ENCODE assay signal across 1 cellular context in the genomic region with DNA sequence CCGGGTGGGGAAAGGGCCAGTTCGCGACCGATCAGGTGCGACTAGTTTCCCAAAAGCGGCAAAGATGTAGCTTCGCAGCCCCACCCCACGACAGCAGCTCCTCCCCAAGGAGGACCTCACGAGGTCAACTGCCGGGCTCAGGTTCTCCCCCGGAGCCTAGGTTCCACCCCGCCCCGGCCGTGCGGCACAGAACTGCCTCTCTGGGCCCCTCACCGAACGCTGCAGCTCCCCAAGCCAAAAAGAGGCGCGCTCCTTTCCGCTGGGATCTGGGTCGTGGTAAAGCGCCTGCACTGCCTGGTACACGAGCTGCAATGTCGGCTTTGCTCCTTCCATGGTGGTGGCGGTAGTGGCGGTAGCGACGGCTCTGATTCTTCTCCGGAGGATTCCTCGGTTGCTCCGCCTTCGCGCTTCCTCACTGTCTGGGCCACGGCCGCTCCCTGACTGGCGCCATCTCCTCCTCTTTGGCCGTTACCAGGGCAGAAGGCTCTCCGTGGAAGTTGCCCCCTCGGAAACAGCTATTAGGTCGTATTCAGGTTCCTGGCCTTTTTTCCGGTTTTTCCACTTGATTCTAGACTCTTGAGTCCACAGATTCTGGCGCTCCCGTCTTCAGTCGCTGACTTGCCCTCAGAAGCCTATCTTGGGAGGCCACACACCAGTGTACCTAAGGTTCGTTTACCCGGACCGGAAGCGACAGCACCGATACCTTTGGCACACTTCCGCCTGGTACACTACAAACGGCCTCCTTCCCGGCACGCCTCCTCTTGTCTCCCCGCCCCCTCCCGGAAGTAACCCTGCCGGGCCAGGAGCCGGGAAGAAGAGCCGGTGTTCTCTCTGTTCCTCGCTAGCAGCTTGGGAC.
TF ChIP-seq lines count a peak whose summit lies in the region.

A gene (minus strand): TSS at position 674 of the 856 bp plus-strand sequence. CDS start 341 bp downstream, at position 333.

TF ChIP-seq in GM12878, 131 proteins besides CTCF, POLR2A, EP300 and RAD21 (continued from another document and continues in another):
- TF ChIP-seq, protein P1, sequence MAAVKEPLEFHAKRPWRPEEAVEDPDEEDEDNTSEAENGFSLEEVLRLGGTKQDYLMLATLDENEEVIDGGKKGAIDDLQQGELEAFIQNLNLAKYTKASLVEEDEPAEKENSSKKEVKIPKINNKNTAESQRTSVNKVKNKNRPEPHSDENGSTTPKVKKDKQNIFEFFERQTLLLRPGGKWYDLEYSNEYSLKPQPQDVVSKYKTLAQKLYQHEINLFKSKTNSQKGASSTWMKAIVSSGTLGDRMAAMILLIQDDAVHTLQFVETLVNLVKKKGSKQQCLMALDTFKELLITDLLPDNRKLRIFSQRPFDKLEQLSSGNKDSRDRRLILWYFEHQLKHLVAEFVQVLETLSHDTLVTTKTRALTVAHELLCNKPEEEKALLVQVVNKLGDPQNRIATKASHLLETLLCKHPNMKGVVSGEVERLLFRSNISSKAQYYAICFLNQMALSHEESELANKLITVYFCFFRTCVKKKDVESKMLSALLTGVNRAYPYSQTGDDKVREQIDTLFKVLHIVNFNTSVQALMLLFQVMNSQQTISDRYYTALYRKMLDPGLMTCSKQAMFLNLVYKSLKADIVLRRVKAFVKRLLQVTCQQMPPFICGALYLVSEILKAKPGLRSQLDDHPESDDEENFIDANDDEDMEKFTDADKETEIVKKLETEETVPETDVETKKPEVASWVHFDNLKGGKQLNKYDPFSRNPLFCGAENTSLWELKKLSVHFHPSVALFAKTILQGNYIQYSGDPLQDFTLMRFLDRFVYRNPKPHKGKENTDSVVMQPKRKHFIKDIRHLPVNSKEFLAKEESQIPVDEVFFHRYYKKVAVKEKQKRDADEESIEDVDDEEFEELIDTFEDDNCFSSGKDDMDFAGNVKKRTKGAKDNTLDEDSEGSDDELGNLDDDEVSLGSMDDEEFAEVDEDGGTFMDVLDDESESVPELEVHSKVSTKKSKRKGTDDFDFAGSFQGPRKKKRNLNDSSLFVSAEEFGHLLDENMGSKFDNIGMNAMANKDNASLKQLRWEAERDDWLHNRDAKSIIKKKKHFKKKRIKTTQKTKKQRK (IDR thresholded peaks at IDR 0.05; ENCODE audit: low read depth, low read length) = no peak
- TF ChIP-seq LARP7 (IDR thresholded peaks at IDR 0.05) (peak; percentile 92), GABPA (IDR thresholded peaks at IDR 0.05; ENCODE audit: low read depth) (peak; percentile 98), MTA3 (IDR thresholded peaks at IDR 0.05; ENCODE audit: borderline replicate concordance, low read length) (0 out of 2 replicates have a peak, but pooled peaks have one; percentile 49), MYC (IDR thresholded peaks at IDR 0.05; ENCODE audit: insufficient read depth, insufficient read length, insufficient replicate concordance, low read length, severe bottlenecking) (no peak), ZNF622 (IDR thresholded peaks at IDR 0.05) (no peak), SIX5 (IDR thresholded peaks at IDR 0.05; ENCODE audit: low read depth, low read length, severe bottlenecking) (peak; percentile 28), EED (IDR thresholded peaks at IDR 0.05; ENCODE audit: low read depth) (peak; percentile 36; the same call in 1 of the 2 replicates), MEF2B (IDR thresholded peaks at IDR 0.05; ENCODE audit: partially characterized antibody, poor library complexity, severe bottlenecking) (peak; percentile 51), BHLHE40 (IDR thresholded peaks at IDR 0.05; ENCODE audit: borderline replicate concordance in 1 of 2, low read depth in 2 of 2, low read length in 1 of 2) (peak; percentile 72 to 81; a peak in 3 of 4 replicates), CHD1 (IDR thresholded peaks at IDR 0.05; ENCODE audit: low read depth, low read length) (no peak), HCFC1 (IDR thresholded peaks at IDR 0.05; ENCODE audit: low read length) (peak; percentile 79), BRCA1 (IDR thresholded peaks at IDR 0.05; ENCODE audit: low read depth, low read length) (no peak), EGR1 (IDR thresholded peaks at IDR 0.05; ENCODE audit: borderline replicate concordance in 1 of 2, low read depth in 2 of 2, low read length in 2 of 2) (peak in 1 of 2 experiments; percentile 79; a peak in 2 of 3 replicates), MXI1 (IDR thresholded peaks at IDR 0.05; ENCODE audit: low read depth, low read length) (peak; percentile 73; the same call in 1 of the 2 replicates), CBX3 (IDR thresholded peaks at IDR 0.05; ENCODE audit: borderline replicate concordance, low read depth) (no peak), ZNF24 (IDR thresholded peaks at IDR 0.05) (peak; percentile 72)
- TF ChIP-seq, protein P2, sequence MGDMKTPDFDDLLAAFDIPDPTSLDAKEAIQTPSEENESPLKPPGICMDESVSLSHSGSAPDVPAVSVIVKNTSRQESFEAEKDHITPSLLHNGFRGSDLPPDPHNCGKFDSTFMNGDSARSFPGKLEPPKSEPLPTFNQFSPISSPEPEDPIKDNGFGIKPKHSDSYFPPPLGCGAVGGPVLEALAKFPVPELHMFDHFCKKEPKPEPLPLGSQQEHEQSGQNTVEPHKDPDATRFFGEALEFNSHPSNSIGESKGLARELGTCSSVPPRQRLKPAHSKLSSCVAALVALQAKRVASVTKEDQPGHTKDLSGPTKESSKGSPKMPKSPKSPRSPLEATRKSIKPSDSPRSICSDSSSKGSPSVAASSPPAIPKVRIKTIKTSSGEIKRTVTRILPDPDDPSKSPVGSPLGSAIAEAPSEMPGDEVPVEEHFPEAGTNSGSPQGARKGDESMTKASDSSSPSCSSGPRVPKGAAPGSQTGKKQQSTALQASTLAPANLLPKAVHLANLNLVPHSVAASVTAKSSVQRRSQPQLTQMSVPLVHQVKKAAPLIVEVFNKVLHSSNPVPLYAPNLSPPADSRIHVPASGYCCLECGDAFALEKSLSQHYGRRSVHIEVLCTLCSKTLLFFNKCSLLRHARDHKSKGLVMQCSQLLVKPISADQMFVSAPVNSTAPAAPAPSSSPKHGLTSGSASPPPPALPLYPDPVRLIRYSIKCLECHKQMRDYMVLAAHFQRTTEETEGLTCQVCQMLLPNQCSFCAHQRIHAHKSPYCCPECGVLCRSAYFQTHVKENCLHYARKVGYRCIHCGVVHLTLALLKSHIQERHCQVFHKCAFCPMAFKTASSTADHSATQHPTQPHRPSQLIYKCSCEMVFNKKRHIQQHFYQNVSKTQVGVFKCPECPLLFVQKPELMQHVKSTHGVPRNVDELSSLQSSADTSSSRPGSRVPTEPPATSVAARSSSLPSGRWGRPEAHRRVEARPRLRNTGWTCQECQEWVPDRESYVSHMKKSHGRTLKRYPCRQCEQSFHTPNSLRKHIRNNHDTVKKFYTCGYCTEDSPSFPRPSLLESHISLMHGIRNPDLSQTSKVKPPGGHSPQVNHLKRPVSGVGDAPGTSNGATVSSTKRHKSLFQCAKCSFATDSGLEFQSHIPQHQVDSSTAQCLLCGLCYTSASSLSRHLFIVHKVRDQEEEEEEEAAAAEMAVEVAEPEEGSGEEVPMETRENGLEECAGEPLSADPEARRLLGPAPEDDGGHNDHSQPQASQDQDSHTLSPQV (IDR thresholded peaks at IDR 0.05) = 0 out of 2 replicates have a peak, but pooled peaks have one; percentile 24
- TF ChIP-seq, protein P3, sequence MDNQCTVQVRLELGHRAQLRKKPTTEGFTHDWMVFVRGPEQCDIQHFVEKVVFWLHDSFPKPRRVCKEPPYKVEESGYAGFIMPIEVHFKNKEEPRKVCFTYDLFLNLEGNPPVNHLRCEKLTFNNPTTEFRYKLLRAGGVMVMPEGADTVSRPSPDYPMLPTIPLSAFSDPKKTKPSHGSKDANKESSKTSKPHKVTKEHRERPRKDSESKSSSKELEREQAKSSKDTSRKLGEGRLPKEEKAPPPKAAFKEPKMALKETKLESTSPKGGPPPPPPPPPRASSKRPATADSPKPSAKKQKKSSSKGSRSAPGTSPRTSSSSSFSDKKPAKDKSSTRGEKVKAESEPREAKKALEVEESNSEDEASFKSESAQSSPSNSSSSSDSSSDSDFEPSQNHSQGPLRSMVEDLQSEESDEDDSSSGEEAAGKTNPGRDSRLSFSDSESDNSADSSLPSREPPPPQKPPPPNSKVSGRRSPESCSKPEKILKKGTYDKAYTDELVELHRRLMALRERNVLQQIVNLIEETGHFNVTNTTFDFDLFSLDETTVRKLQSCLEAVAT (IDR thresholded peaks at IDR 0.05) = peak; percentile 87
- TF ChIP-seq, protein P4, sequence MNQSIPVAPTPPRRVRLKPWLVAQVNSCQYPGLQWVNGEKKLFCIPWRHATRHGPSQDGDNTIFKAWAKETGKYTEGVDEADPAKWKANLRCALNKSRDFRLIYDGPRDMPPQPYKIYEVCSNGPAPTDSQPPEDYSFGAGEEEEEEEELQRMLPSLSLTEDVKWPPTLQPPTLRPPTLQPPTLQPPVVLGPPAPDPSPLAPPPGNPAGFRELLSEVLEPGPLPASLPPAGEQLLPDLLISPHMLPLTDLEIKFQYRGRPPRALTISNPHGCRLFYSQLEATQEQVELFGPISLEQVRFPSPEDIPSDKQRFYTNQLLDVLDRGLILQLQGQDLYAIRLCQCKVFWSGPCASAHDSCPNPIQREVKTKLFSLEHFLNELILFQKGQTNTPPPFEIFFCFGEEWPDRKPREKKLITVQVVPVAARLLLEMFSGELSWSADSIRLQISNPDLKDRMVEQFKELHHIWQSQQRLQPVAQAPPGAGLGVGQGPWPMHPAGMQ (IDR thresholded peaks at IDR 0.05; ENCODE audit: borderline replicate concordance) = 0 out of 2 replicates have a peak, but pooled peaks have one; percentile 29
- TF ChIP-seq, protein P5, sequence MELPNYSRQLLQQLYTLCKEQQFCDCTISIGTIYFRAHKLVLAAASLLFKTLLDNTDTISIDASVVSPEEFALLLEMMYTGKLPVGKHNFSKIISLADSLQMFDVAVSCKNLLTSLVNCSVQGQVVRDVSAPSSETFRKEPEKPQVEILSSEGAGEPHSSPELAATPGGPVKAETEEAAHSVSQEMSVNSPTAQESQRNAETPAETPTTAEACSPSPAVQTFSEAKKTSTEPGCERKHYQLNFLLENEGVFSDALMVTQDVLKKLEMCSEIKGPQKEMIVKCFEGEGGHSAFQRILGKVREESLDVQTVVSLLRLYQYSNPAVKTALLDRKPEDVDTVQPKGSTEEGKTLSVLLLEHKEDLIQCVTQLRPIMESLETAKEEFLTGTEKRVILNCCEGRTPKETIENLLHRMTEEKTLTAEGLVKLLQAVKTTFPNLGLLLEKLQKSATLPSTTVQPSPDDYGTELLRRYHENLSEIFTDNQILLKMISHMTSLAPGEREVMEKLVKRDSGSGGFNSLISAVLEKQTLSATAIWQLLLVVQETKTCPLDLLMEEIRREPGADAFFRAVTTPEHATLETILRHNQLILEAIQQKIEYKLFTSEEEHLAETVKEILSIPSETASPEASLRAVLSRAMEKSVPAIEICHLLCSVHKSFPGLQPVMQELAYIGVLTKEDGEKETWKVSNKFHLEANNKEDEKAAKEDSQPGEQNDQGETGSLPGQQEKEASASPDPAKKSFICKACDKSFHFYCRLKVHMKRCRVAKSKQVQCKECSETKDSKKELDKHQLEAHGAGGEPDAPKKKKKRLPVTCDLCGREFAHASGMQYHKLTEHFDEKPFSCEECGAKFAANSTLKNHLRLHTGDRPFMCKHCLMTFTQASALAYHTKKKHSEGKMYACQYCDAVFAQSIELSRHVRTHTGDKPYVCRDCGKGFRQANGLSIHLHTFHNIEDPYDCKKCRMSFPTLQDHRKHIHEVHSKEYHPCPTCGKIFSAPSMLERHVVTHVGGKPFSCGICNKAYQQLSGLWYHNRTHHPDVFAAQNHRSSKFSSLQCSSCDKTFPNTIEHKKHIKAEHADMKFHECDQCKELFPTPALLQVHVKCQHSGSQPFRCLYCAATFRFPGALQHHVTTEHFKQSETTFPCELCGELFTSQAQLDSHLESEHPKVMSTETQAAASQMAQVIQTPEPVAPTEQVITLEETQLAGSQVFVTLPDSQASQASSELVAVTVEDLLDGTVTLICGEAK (IDR thresholded peaks at IDR 0.05; ENCODE audit: borderline replicate concordance) = peak; percentile 100
- TF ChIP-seq, protein P6, sequence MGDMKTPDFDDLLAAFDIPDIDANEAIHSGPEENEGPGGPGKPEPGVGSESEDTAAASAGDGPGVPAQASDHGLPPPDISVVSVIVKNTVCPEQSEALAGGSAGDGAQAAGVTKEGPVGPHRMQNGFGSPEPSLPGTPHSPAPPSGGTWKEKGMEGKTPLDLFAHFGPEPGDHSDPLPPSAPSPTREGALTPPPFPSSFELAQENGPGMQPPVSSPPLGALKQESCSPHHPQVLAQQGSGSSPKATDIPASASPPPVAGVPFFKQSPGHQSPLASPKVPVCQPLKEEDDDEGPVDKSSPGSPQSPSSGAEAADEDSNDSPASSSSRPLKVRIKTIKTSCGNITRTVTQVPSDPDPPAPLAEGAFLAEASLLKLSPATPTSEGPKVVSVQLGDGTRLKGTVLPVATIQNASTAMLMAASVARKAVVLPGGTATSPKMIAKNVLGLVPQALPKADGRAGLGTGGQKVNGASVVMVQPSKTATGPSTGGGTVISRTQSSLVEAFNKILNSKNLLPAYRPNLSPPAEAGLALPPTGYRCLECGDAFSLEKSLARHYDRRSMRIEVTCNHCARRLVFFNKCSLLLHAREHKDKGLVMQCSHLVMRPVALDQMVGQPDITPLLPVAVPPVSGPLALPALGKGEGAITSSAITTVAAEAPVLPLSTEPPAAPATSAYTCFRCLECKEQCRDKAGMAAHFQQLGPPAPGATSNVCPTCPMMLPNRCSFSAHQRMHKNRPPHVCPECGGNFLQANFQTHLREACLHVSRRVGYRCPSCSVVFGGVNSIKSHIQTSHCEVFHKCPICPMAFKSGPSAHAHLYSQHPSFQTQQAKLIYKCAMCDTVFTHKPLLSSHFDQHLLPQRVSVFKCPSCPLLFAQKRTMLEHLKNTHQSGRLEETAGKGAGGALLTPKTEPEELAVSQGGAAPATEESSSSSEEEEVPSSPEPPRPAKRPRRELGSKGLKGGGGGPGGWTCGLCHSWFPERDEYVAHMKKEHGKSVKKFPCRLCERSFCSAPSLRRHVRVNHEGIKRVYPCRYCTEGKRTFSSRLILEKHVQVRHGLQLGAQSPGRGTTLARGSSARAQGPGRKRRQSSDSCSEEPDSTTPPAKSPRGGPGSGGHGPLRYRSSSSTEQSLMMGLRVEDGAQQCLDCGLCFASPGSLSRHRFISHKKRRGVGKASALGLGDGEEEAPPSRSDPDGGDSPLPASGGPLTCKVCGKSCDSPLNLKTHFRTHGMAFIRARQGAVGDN (IDR thresholded peaks at IDR 0.05) = peak; percentile 78; the same call in 1 of the 2 replicates
- TF ChIP-seq, protein P7, sequence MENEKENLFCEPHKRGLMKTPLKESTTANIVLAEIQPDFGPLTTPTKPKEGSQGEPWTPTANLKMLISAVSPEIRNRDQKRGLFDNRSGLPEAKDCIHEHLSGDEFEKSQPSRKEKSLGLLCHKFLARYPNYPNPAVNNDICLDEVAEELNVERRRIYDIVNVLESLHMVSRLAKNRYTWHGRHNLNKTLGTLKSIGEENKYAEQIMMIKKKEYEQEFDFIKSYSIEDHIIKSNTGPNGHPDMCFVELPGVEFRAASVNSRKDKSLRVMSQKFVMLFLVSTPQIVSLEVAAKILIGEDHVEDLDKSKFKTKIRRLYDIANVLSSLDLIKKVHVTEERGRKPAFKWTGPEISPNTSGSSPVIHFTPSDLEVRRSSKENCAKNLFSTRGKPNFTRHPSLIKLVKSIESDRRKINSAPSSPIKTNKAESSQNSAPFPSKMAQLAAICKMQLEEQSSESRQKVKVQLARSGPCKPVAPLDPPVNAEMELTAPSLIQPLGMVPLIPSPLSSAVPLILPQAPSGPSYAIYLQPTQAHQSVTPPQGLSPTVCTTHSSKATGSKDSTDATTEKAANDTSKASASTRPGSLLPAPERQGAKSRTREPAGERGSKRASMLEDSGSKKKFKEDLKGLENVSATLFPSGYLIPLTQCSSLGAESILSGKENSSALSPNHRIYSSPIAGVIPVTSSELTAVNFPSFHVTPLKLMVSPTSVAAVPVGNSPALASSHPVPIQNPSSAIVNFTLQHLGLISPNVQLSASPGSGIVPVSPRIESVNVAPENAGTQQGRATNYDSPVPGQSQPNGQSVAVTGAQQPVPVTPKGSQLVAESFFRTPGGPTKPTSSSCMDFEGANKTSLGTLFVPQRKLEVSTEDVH (IDR thresholded peaks at IDR 0.05; ENCODE audit: low read depth, partially characterized antibody) = peak; percentile 99
